Comparison of ENCODE assay signal across 22 cellular contexts in genomic region chr5:133482033-133482432, GRCh38.
"Had no signal": no experiment of that assay in that cellular context is flagged by ENCODE, and none has a peak within 500 bp of the region (broad histone marks: within the 10 kb centered on the region; RNA-seq: fewer than 3 reads in every experiment).

No MANE protein-coding gene starts in this region.

- H3K27me3 Mint-ChIP-seq: activated CD4-positive, alpha-beta memory T cell treated with anti-CD3 and anti-CD28 coated beads for 36 hours had no signal

- DNase-seq: activated CD4-positive, alpha-beta memory T cell treated with anti-CD3 and anti-CD28 coated beads for 36 hours; activated CD4-positive, alpha-beta T cell treated with anti-CD3 and anti-CD28 coated beads, Interleukin-2, amount 10 ng/mL, durations not matched to agents 7 days and 5 days; activated CD4-positive, CD25-positive, alpha-beta regulatory T cell; activated naive CD4-positive, alpha-beta T cell treated with anti-CD3 and anti-CD28 coated beads, Interleukin-2, amount 50 U/mL, for 16 hours; activated naive CD8-positive, alpha-beta T cell treated with anti-CD3 and anti-CD28 coated beads, Interleukin-2, amount 10 ng/mL, durations not matched to agents 7 days and 5 days; activated T-cell treated with anti-CD3 and anti-CD28 coated beads, Interleukin-2, amount 50 U/mL, for 1 hour; anterior cingulate cortex; MM.1S; NCI-H1105; NCI-H1436 treated with DMSO at 0.1 percent for 48 hours; NCI-H187; NCI-H2081; NCI-H510A treated with DMSO at 0.1 percent for 48 hours; NCI-H69; Peyer's patch; Right ventricle myocardium superior; T-helper 17 cell; T-helper 9 cell had no signal

- H3K4me1 Mint-ChIP-seq: activated CD4-positive, alpha-beta T cell treated with anti-CD3 and anti-CD28 coated beads, Interleukin-2, amount 10 ng/mL, durations not matched to agents 7 days and 5 days; activated naive CD8-positive, alpha-beta T cell treated with anti-CD3 and anti-CD28 coated beads, Interleukin-2, amount 10 ng/mL, durations not matched to agents 7 days and 5 days; central memory CD8-positive, alpha-beta T cell had no signal

- H3K9me3 ChIP-seq: adrenal gland, Peyer's patch, SJSA1 had no signal

- H3K4me1 ChIP-seq: Peyer's patch, SJSA1 had no signal

- H3K27me3 ChIP-seq: adrenal gland, Peyer's patch had no signal

- H3K36me3 ChIP-seq: adrenal gland, Peyer's patch, SJSA1 had no signal

- H3K27ac Mint-ChIP-seq: activated CD4-positive, alpha-beta memory T cell treated with anti-CD3 and anti-CD28 coated beads for 36 hours; activated CD4-positive, alpha-beta T cell treated with anti-CD3 and anti-CD28 coated beads, Interleukin-2, amount 10 ng/mL, durations not matched to agents 7 days and 5 days; activated naive CD8-positive, alpha-beta T cell treated with anti-CD3 and anti-CD28 coated beads, Interleukin-2, amount 10 ng/mL, durations not matched to agents 7 days and 5 days; T-helper 17 cell had no signal

- H3K4me3 ChIP-seq: adrenal gland, Peyer's patch, SJSA1 had no signal

- H3K4me3 Mint-ChIP-seq: activated CD4-positive, alpha-beta memory T cell treated with anti-CD3 and anti-CD28 coated beads for 36 hours; activated CD4-positive, alpha-beta T cell treated with anti-CD3 and anti-CD28 coated beads, Interleukin-2, amount 10 ng/mL, durations not matched to agents 7 days and 5 days; activated naive CD8-positive, alpha-beta T cell treated with anti-CD3 and anti-CD28 coated beads, Interleukin-2, amount 10 ng/mL, durations not matched to agents 7 days and 5 days; central memory CD8-positive, alpha-beta T cell; T-helper 17 cell had no signal

- H3K9me3 Mint-ChIP-seq: activated CD4-positive, alpha-beta T cell treated with anti-CD3 and anti-CD28 coated beads, Interleukin-2, amount 10 ng/mL, durations not matched to agents 7 days and 5 days; activated naive CD8-positive, alpha-beta T cell treated with anti-CD3 and anti-CD28 coated beads, Interleukin-2, amount 10 ng/mL, durations not matched to agents 7 days and 5 days; central memory CD8-positive, alpha-beta T cell had no signal

- H3K27ac ChIP-seq: adrenal gland, Peyer's patch, RWPE1, SJSA1 had no signal

- H3K36me3 Mint-ChIP-seq: activated CD4-positive, alpha-beta memory T cell treated with anti-CD3 and anti-CD28 coated beads for 36 hours; activated naive CD8-positive, alpha-beta T cell treated with anti-CD3 and anti-CD28 coated beads, Interleukin-2, amount 10 ng/mL, durations not matched to agents 7 days and 5 days had no signal

- ATAC-seq: T-helper 17 cell had no signal
